14 cellular contexts compared by ENCODE assay signal in the genomic region with DNA sequence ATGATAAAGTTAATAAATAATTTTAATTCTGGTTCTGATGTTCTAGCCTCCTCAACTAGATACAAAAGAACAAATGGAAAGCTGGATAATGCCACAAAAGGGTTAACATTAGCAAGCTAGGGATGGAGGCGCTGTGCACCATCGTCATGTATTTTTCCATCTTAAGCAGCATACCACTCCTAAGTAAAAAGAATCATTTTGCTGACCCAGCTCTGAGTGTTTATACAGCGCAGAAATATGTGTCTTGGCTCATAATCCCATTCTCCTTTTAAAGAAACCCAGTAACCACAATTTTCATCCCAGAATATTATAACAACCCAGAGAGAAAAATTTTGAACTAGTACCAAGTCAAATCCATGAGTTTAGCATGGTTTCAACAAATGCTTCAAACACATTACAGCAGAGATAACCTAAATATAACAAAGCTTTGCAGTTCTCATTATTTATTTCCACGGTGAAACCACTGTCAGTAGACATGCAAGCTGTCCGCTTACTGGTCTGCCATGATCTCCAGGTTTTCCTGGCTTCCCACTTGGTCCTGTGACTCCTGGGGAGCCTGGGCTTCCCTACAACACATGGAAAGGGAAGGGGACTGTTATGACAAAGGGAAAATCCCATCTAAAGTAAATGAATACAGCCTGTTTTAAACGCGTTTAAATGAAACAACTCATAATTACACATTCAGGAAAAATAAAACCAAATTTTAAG.
DNase-seq lines count a peak whose midpoint lies in the region; ATAC-seq and TF ChIP-seq lines count a peak whose summit lies in the region.
"Had no signal": no experiment of that assay in that cellular context is flagged by ENCODE, and none has a peak within 500 bp of the region (broad histone marks: within the 10 kb centered on the region; RNA-seq: fewer than 3 reads in every experiment).

No MANE protein-coding gene starts in this region.

- H3K79me2 ChIP-seq in ACC112 (ENCODE audit: control insufficient read depth, insufficient read depth, low read length, unreplicated experiment), result no peaks in the 10 kb centered on the region

- TF ChIP-seq CTCF in esophagus squamous epithelium (IDR thresholded peaks at IDR 0.05) (no peak), omental fat pad (IDR thresholded peaks at IDR 0.05) (no peak)

- H3K4me3 Mint-ChIP-seq in activated CD8-positive, alpha-beta memory T cell treated with anti-CD3 and anti-CD28 coated beads, Interleukin-2, amount 10 ng/mL, durations not matched to agents 7 days and 5 days, result no peak overlapping the region
- H3K4me3 Mint-ChIP-seq: activated CD4-positive, alpha-beta memory T cell treated with anti-CD3 and anti-CD28 coated beads, Interleukin-2, amount 10 ng/mL, durations not matched to agents 7 days and 5 days; nephron progenitor cell had no signal

- H3K9me3 Mint-ChIP-seq in activated CD8-positive, alpha-beta memory T cell treated with anti-CD3 and anti-CD28 coated beads, Interleukin-2, amount 10 ng/mL, durations not matched to agents 7 days and 5 days (ENCODE audit: low read depth), result no peaks in the 10 kb centered on the region
- H3K9me3 Mint-ChIP-seq: activated CD4-positive, alpha-beta memory T cell treated with anti-CD3 and anti-CD28 coated beads, Interleukin-2, amount 10 ng/mL, durations not matched to agents 7 days and 5 days; nephron progenitor cell had no signal

- H3K4me3 ChIP-seq in ACC112 (ENCODE audit: low read depth, low read length), result no peak overlapping the region
- no peak overlapping the region for H3K4me3 ChIP-seq in esophagus squamous epithelium

- H2AFZ ChIP-seq in ACC112 (ENCODE audit: low read length, unreplicated experiment), result peak overlapping the region; percentile 59

- H3K27ac ChIP-seq in ACC112 (ENCODE audit: low read depth, low read length) (peak overlapping the region; percentile 33), esophagus squamous epithelium (peak overlapping the region in 3 of 4 donors; percentile 2 to 56 (median 41))

- peaks cover 30% of the 10 kb centered on the region for H3K4me1 ChIP-seq in ACC112 (ENCODE audit: control insufficient read depth, insufficient read depth, low read length, unreplicated experiment)
- peaks cover 0 to 10% (median 8%) of the 10 kb centered on the region in 3 donors for H3K4me1 ChIP-seq in esophagus squamous epithelium

- no peaks in the 10 kb centered on the region for H3K9me3 ChIP-seq in esophagus squamous epithelium

- H3K27ac Mint-ChIP-seq in activated CD8-positive, alpha-beta memory T cell treated with anti-CD3 and anti-CD28 coated beads, Interleukin-2, amount 10 ng/mL, durations not matched to agents 7 days and 5 days, result no peak overlapping the region
- H3K27ac Mint-ChIP-seq: activated CD4-positive, alpha-beta memory T cell treated with anti-CD3 and anti-CD28 coated beads, Interleukin-2, amount 10 ng/mL, durations not matched to agents 7 days and 5 days; nephron progenitor cell had no signal

- 47 to 52% methylated on average over 7 of the region's 7 CpGs for WGBS in esophagus squamous epithelium, 2 donors

- H3K27me3 ChIP-seq in ACC112 (ENCODE audit: insufficient read depth, low read length) (no peaks in the 10 kb centered on the region), esophagus squamous epithelium (no peaks in the 10 kb centered on the region)

- TF ChIP-seq POLR2A in esophagus squamous epithelium (IDR thresholded peaks at IDR 0.05), result no peak

- H3K4me1 Mint-ChIP-seq in activated CD8-positive, alpha-beta memory T cell treated with anti-CD3 and anti-CD28 coated beads, Interleukin-2, amount 10 ng/mL, durations not matched to agents 7 days and 5 days, result no peaks in the 10 kb centered on the region
- H3K4me1 Mint-ChIP-seq: activated CD4-positive, alpha-beta memory T cell treated with anti-CD3 and anti-CD28 coated beads, Interleukin-2, amount 10 ng/mL, durations not matched to agents 7 days and 5 days had no signal

- CTCF ChIA-PET in activated CD8-positive, alpha-beta memory T cell treated with anti-CD3 and anti-CD28 coated beads, Interleukin-2, amount 10 ng/mL, durations not matched to agents 7 days and 5 days (lab: Charles Lee), result no interaction called here

- no peaks in the 10 kb centered on the region for H3K36me3 Mint-ChIP-seq in activated CD8-positive, alpha-beta memory T cell treated with anti-CD3 and anti-CD28 coated beads, Interleukin-2, amount 10 ng/mL, durations not matched to agents 7 days and 5 days

- no peaks in the 10 kb centered on the region for H3K27me3 Mint-ChIP-seq in activated CD8-positive, alpha-beta memory T cell treated with anti-CD3 and anti-CD28 coated beads, Interleukin-2, amount 10 ng/mL, durations not matched to agents 7 days and 5 days
- H3K27me3 Mint-ChIP-seq: activated CD4-positive, alpha-beta memory T cell treated with anti-CD3 and anti-CD28 coated beads, Interleukin-2, amount 10 ng/mL, durations not matched to agents 7 days and 5 days had no signal

- ATAC-seq in omental fat pad (ENCODE audit: low FRiP score) (peak; percentile 79), GM21786 (IDR thresholded peaks at IDR 0.05; ENCODE audit: unreplicated experiment) (no peak)
- no peak for ATAC-seq in activated CD8-positive, alpha-beta memory T cell treated with anti-CD3 and anti-CD28 coated beads, Interleukin-2, amount 10 ng/mL, durations not matched to agents 7 days and 5 days

- intact Hi-C loops in esophagus squamous epithelium (cut with DNase I), result no loop called here

- peak; percentile 15 for DNase-seq in HS-27A (ENCODE audit: low read depth)
- no peak for DNase-seq in esophagus squamous epithelium (lab: John Stamatoyannopoulos, UW)
- DNase-seq in omental fat pad (ENCODE audit: low spot score), result no peak
- no peak for DNase-seq in SKM-1 (lab: John Stamatoyannopoulos, UW; ENCODE audit: unreplicated experiment)
- DNase-seq in NCI-H510A (lab: John Stamatoyannopoulos, UW), result no peak
- no peak for DNase-seq in activated CD8-positive, alpha-beta memory T cell treated with anti-CD3 and anti-CD28 coated beads, Interleukin-2, amount 10 ng/mL, durations not matched to agents 7 days and 5 days
- DNase-seq: activated CD4-positive, alpha-beta memory T cell treated with anti-CD3 and anti-CD28 coated beads, Interleukin-2, amount 10 ng/mL, durations not matched to agents 7 days and 5 days; activated gamma-delta T cell treated with Interleukin-2 at 50 U/mL for 16 hours; DMS79; MV-4-11; NCI-H2227 treated with DMSO at 0.1 percent for 48 hours; nephron progenitor cell had no signal

- H3K36me3 ChIP-seq in ACC112 (ENCODE audit: insufficient read depth, low read length), result 0 out of 2 replicates have a peak, but pooled peaks cover 6% of the 10 kb centered on the region
- H3K36me3 ChIP-seq in esophagus squamous epithelium, result no peaks in the 10 kb centered on the region
